Comparison of ENCODE assay signal across 8 cellular contexts in the genomic region with DNA sequence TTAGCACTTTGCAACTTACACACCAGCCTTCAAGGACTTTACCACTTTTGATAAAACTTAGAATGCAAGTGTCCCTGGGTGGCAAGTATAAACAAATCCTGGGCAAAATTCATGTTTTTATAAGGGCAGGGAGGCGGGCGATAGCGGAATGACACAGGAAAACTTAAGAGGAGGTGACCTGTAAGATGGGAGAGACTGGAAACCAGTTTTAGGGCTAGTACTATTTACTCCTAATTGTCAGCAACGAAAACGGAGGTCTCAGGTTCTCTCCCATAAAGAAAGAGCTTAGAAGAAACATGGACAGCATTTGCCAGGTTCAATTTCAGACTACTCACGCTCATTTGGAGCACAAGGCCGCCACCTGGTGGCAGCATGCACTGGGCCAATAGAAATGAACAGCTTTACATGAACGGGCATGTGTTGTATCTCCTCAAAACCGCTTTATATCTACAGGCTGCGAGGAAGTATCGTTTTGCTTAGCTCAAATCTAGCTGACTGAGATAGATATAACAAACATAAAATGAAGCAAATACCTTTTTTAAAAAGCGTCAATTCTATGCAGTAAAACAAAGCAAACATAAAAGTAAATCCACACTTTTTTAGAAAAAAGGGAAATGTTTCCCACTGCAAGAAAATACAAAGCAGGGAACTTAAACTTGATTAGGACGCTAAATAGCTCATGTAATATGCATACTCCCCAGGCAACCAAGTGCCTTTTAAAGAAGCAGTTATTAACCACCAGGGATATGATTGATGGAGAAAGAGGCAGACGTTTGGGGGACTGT. TPM values are rescaled to one million over a fixed set of nuclear protein-coding genes. Genes with fewer than 3 reads are reported as not detected.
DNase-seq lines count a peak whose midpoint lies in the region; TF ChIP-seq lines count a peak whose summit lies in the region.

No MANE protein-coding gene starts in this region.

- no peak for TF ChIP-seq POLR2A in testis (IDR thresholded peaks at IDR 0.05)

- peak; percentile 78 for DNase-seq in EH (ENCODE audit: low read depth)
- DNase-seq in GOT3 (lab: John Stamatoyannopoulos, UW): peak; percentile 42
- peak; percentile 91 for DNase-seq in MM.1S
- peak; percentile 86 for DNase-seq in RPMI8226
- DNase-seq in activated T-helper 1 cell treated with anti-CD3 and anti-CD28 coated beads, Interleukin-2, amount 50 U/mL, for 16 hours (ENCODE audit: low read depth in 1 of 2, low spot score in 1 of 2): peak; percentile 62 to 71
- DNase-seq in fibroblast of villous mesenchyme (ENCODE audit: low read depth): peak; percentile 88
- DNase-seq in non-pigmented ciliary epithelial cell (ENCODE audit: low read depth): peak; percentile 59
- peak; percentile 93 for DNase-seq in testis

- TF ChIP-seq CTCF in MM.1S (IDR thresholded peaks at IDR 0.05; ENCODE audit: low read length): peak; percentile 99
- TF ChIP-seq CTCF in fibroblast of villous mesenchyme (IDR thresholded peaks at IDR 0.05; ENCODE audit: insufficient read depth, low read depth, low read length): peak; percentile 97
- peak; percentile 85 to 89 (median 87) for TF ChIP-seq CTCF in testis (IDR thresholded peaks at IDR 0.05)

- H3F3A ChIP-seq in MM.1S (ENCODE audit: insufficient read depth, low read length): no peaks in the 10 kb centered on the region

- H3K4me3 ChIP-seq in MM.1S (ENCODE audit: low read length) (no peak overlapping the region), fibroblast of villous mesenchyme (ENCODE audit: low read depth, low read length) (no peak overlapping the region), testis (no peak overlapping the region)

- no peaks in the 10 kb centered on the region for H3K9me2 ChIP-seq in MM.1S (replicated peaks; ENCODE audit: insufficient read depth, low read length)

- H3K9me3 ChIP-seq in MM.1S (replicated peaks; ENCODE audit: insufficient read depth, low read length) (no peaks in the 10 kb centered on the region), testis (no peaks in the 10 kb centered on the region)

- no peaks in the 10 kb centered on the region for H4K20me1 ChIP-seq in MM.1S (ENCODE audit: insufficient read depth, low read length)

- no peaks in the 10 kb centered on the region for H3K36me3 ChIP-seq in MM.1S (replicated peaks; ENCODE audit: insufficient read depth, low read length)
- no peaks in the 10 kb centered on the region for H3K36me3 ChIP-seq in testis (ENCODE audit: low read depth, missing control alignments)

- no peak overlapping the region for H3K27ac ChIP-seq in MM.1S (ENCODE audit: low read length)
- H3K27ac ChIP-seq in testis: no peak overlapping the region

- H3K9ac ChIP-seq in MM.1S (ENCODE audit: low read length): no peak overlapping the region

- no peaks in the 10 kb centered on the region for H3K79me2 ChIP-seq in MM.1S (ENCODE audit: low read length)

- intact Hi-C loops in testis (cut with DNase I; ENCODE audit: low total_unique reads): no loop called here

- H3K4me2 ChIP-seq in MM.1S (ENCODE audit: low read depth, low read length): no peak overlapping the region

- no peak overlapping the region for H2AFZ ChIP-seq in MM.1S (ENCODE audit: low read length)

- H3K27me3 ChIP-seq in MM.1S (replicated peaks; ENCODE audit: insufficient read depth, low read length): no peaks in the 10 kb centered on the region
- H3K27me3 ChIP-seq in testis: no peaks in the 10 kb centered on the region

- H3K4me1 ChIP-seq in MM.1S (ENCODE audit: low read length) (no peaks in the 10 kb centered on the region), testis (no peaks in the 10 kb centered on the region)

- 37 to 38% methylated on average over 14 of the region's 14 CpGs for WGBS in testis, 2 donors

RNA-seq across cellular contexts. Expression of gene SVOPL, which starts 37.6 kb away (rescaled TPM):
- not detected in 2 replicates for total RNA-seq in fibroblast of villous mesenchyme
- 1 to 10 TPM; 1.1 to 1.7 TPM for total RNA-seq in testis
- polyA plus RNA-seq in testis (ENCODE audit: insufficient read depth, low read depth, low replicate concordance): 4.0 TPM

RNA-seq across cellular contexts. Expression of gene TMEM213, which starts 59.1 kb away (rescaled TPM):
- not detected in 2 replicates for total RNA-seq in fibroblast of villous mesenchyme
- under 1 TPM in 1 of 2 donors, not detected in 1; 0.31 TPM for total RNA-seq in testis
- 0.09 TPM for polyA plus RNA-seq in testis (ENCODE audit: insufficient read depth, low read depth, low replicate concordance)

RNA-seq across cellular contexts. Expression of gene ATP6V0A4, which starts 59.3 kb away (rescaled TPM):
- total RNA-seq in fibroblast of villous mesenchyme: under 0.01 TPM in 1 of 2 replicates, not detected in the other
- total RNA-seq in testis: 1 to 10 TPM in 1 of 2 donors, under 1 TPM in 1; 0.79 to 1.8 TPM
- polyA plus RNA-seq in testis (ENCODE audit: insufficient read depth, low read depth, low replicate concordance): 0.65 TPM

Comparison
In these comparisons a context has a peak if more than half of its experiments do, and no peak if none do; other contexts are left out.
1. DNase-seq: peak in every context shown above with its lines; median percentile 93 in testis; 91 in MM.1S; 88 in fibroblast of villous mesenchyme; 86 in RPMI8226; 78 in EH; 66 in activated T-helper 1 cell treated with anti-CD3 and anti-CD28 coated beads, Interleukin-2, amount 50 U/mL, for 16 hours; 59 in non-pigmented ciliary epithelial cell; 42 in GOT3.